23 cellular contexts compared by ENCODE assay signal in genomic region chr4:36082817-36083216, GRCh38.
"Had no signal": no experiment of that assay in that cellular context is flagged by ENCODE, and none has a peak within 500 bp of the region (broad histone marks: within the 10 kb centered on the region; RNA-seq: fewer than 3 reads in every experiment).

No MANE protein-coding gene starts in this region.

- H3K4me3 ChIP-seq: pancreas, prostate gland, right lobe of liver, sigmoid colon, stomach, thoracic aorta, thyroid gland, tibial nerve, upper lobe of left lung, vagina had no signal

- H3K27ac ChIP-seq: neutrophil, pancreas, prostate gland, right lobe of liver, sigmoid colon, stomach, thoracic aorta, thyroid gland, tibial nerve, upper lobe of left lung, vagina had no signal

- DNase-seq: natural killer cell; nucleus accumbens; pancreas; right cardiac atrium; right lobe of liver; sigmoid colon; small intestine; stimulated activated CD4-positive, alpha-beta T cell treated with anti-CD3 and anti-CD28 coated beads, Interleukin-15, amount 100 ng/mL, for 24 hours; stimulated activated CD4-positive, alpha-beta T cell treated with anti-CD3 and anti-CD28 coated beads, Interleukin-2, amount 100 ng/mL, for 24 hours; stimulated activated CD4-positive, alpha-beta T cell treated with anti-CD3 and anti-CD28 coated beads, Interleukin-2, amount 100 ng/mL, for 48 hours; stimulated activated CD4-positive, alpha-beta T cell treated with anti-CD3 and anti-CD28 coated beads, Interleukin-4, amount 100 ng/mL, for 24 hours; stimulated activated naive B cell treated with anti-CD40 and anti-IgM and Interleukin-4, amounts not matched to agents 10 μg/mL and 1 μg/mL and 100 μg/mL, for 72 hours; stimulated activated naive CD4-positive, alpha-beta T cell treated with Interleukin-2 at 50 U/mL for 16 hours; stomach; thyroid gland; trophoblast cell; upper lobe of left lung had no signal

- H3K27me3 ChIP-seq: neutrophil, pancreas, right lobe of liver, sigmoid colon, stomach, thyroid gland, tibial nerve, upper lobe of left lung, vagina had no signal

- H3K4me1 ChIP-seq: pancreas, prostate gland, right lobe of liver, sigmoid colon, stomach, thyroid gland, tibial nerve, upper lobe of left lung, vagina had no signal

- ATAC-seq: natural killer cell; pancreas; right cardiac atrium; right lobe of liver; stimulated activated effector memory CD8-positive, alpha-beta T cell treated with anti-CD3 and anti-CD28 coated beads, Interleukin-12 subunit alpha, Interleukin-12 subunit beta, amount 100 ng/mL, for 72 hours; stimulated activated naive B cell treated with anti-CD40 and anti-IgM and Interleukin-4, amounts not matched to agents 10 μg/mL and 1 μg/mL and 100 μg/mL, for 72 hours had no signal

- H3K36me3 ChIP-seq: prostate gland, sigmoid colon, thoracic aorta had no signal
